22 cellular contexts compared by ENCODE assay signal in the genomic region with DNA sequence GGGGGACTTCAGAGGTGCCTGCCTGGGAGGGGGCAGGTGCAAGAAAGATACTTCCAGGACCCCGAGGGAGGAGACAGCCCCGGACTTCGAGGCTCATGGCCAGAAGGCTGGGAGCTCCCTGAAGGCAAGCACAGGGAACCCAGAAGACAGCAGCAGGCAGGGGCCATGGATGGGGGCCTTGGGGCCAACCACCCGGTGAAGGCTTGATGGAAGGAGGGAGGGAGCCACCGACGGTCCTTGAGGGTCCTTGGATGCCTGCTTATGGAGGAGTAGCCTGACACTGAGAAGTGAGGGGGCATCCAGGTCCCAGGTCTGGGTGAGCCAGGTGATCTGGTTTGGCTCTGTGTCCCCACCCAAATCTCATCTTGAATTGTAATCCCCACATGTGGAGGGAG.
"Had no signal": no experiment of that assay in that cellular context is flagged by ENCODE, and none has a peak within 500 bp of the region (broad histone marks: within the 10 kb centered on the region; RNA-seq: fewer than 3 reads in every experiment).

No MANE protein-coding gene starts in this region.

- H3K36me3 Mint-ChIP-seq: memory B cell, mesothelial cell of epicardium had no signal

- H3K79me2 ChIP-seq: hepatocyte had no signal

- H2AFZ ChIP-seq: hepatocyte had no signal

- H3K27ac Mint-ChIP-seq: dendritic cell treated with granulocyte-macrophage colony-stimulating factor and Interleukin-4, amounts not matched to agents 40 ng/mL and 50 ng/mL, for 4 days; memory B cell; mesothelial cell of epicardium; naive B cell had no signal

- H3K27me3 Mint-ChIP-seq: dendritic cell treated with granulocyte-macrophage colony-stimulating factor and Interleukin-4, amounts not matched to agents 40 ng/mL and 50 ng/mL, for 4 days had no signal

- H3K4me3 Mint-ChIP-seq: dendritic cell treated with granulocyte-macrophage colony-stimulating factor and Interleukin-4, amounts not matched to agents 40 ng/mL and 50 ng/mL, for 4 days; immature natural killer cell; memory B cell; mesothelial cell of epicardium had no signal

- H3K27ac ChIP-seq: colonic mucosa, esophagus muscularis mucosa, foreskin keratinocyte, gastroesophageal sphincter, heart left ventricle, hepatocyte, left lung had no signal

- H3K4me1 ChIP-seq: foreskin keratinocyte had no signal

- H3K4me2 ChIP-seq: hepatocyte had no signal

- H3K4me3 ChIP-seq: colonic mucosa, esophagus muscularis mucosa, gastroesophageal sphincter, heart left ventricle, hepatocyte, left lung, lung, mucosa of descending colon had no signal

- H3K27me3 ChIP-seq: colonic mucosa, esophagus muscularis mucosa, foreskin keratinocyte, gastroesophageal sphincter, heart left ventricle, hepatocyte, left lung had no signal

- ATAC-seq: foreskin keratinocyte, gastroesophageal sphincter, heart left ventricle, left lung, left ventricle myocardium superior, mucosa of descending colon had no signal

- H3K9me3 ChIP-seq: colonic mucosa, esophagus muscularis mucosa, gastroesophageal sphincter, mucosa of descending colon had no signal

- DNase-seq: colonic mucosa; cortex of kidney; effector CD8-positive, alpha-beta T cell; foreskin keratinocyte; heart left ventricle; hypothalamus; immature natural killer cell; islet precursor cell; kidney; kidney glomerular epithelial cell; left lung; left ventricle myocardium superior; mammary epithelial cell; mucosa of descending colon; naive B cell had no signal

- H3K36me3 ChIP-seq: colonic mucosa, esophagus muscularis mucosa, gastroesophageal sphincter, heart left ventricle, left lung had no signal
